1 cellular context compared by ENCODE assay signal in genomic region chr22:50474711-50475651, GRCh38.
TF ChIP-seq lines count a peak whose summit lies in the region.

SBF1 (minus strand) TSS chr22:50475035; CDS start chr22:50474840, 195 bp downstream.

TF ChIP-seq in GM12878, 131 proteins besides CTCF, POLR2A, EP300 and RAD21 (continued from another document):
- peak; percentile 58 for TF ChIP-seq NKRF (conservative IDR thresholded peaks at IDR 0.05)
- peak; percentile 68; the same call in 1 of the 2 replicates for TF ChIP-seq GATAD2B (conservative IDR thresholded peaks at IDR 0.05; ENCODE audit: low read depth)
- 0 out of 2 replicates have a peak, but pooled peaks have one; percentile 48 for TF ChIP-seq TCF3 (IDR thresholded peaks at IDR 0.05; ENCODE audit: borderline replicate concordance, insufficient read depth, low read depth, low read length)
- 0 out of 2 replicates have a peak, but pooled peaks have one; percentile 15 for TF ChIP-seq HCFC1 (IDR thresholded peaks at IDR 0.05; ENCODE audit: low read length)
- TF ChIP-seq LARP7 (IDR thresholded peaks at IDR 0.05), result peak; percentile 54
- peak; percentile 24; the same call in 1 of the 2 replicates for TF ChIP-seq BACH1 (IDR thresholded peaks at IDR 0.05; ENCODE audit: borderline replicate concordance)
- TF ChIP-seq ZNF274 (IDR thresholded peaks at IDR 0.05; ENCODE audit: insufficient read depth, insufficient read length), result no peak
- peak; percentile 35 for TF ChIP-seq KLF5 (IDR thresholded peaks at IDR 0.05; ENCODE audit: partially characterized antibody)
- TF ChIP-seq, protein P1, sequence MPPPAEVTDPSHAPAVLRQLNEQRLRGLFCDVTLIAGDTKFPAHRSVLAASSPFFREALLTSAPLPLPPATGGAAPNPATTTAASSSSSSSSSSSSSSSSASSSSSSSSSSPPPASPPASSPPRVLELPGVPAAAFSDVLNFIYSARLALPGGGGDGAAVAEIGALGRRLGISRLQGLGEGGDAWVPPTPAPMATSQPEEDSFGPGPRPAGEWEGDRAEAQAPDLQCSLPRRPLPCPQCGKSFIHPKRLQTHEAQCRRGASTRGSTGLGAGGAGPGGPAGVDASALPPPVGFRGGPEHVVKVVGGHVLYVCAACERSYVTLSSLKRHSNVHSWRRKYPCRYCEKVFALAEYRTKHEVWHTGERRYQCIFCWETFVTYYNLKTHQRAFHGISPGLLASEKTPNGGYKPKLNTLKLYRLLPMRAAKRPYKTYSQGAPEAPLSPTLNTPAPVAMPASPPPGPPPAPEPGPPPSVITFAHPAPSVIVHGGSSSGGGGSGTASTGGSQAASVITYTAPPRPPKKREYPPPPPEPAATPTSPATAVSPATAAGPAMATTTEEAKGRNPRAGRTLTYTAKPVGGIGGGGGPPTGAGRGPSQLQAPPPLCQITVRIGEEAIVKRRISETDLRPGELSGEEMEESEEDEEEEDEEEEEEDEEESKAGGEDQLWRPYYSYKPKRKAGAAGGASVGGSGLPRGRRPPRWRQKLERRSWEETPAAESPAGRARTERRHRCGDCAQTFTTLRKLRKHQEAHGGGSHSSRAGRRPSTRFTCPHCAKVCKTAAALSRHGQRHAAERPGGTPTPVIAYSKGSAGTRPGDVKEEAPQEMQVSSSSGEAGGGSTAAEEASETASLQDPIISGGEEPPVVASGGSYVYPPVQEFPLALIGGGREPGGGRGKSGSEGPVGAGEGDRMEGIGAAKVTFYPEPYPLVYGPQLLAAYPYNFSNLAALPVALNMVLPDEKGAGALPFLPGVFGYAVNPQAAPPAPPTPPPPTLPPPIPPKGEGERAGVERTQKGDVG (CRISPR knock-in tag; IDR thresholded peaks at IDR 0.05), result no peak
